In genomic region chr7:106178593-106179134, GRCh38 we compare ENCODE assay signal across 8 cellular contexts.
DNase-seq lines count a peak whose midpoint lies in the region; ATAC-seq, FAIRE-seq and TF ChIP-seq lines count a peak whose summit lies in the region.

No MANE protein-coding gene starts in this region.

- no peak overlapping the region for H4K8ac ChIP-seq in mesendoderm (ENCODE audit: low read depth, low read length)

- H3K27ac ChIP-seq in mesendoderm (ENCODE audit: low read depth, low read length) = no peak overlapping the region

- no peak overlapping the region for H3K9ac ChIP-seq in mesendoderm (ENCODE audit: low read length)

- H2AK5ac ChIP-seq in mesendoderm (ENCODE audit: low read length) = no peak overlapping the region

- no peaks in the 10 kb centered on the region for H3K79me2 ChIP-seq in mesendoderm (ENCODE audit: control insufficient read depth, insufficient read depth, low read length)

- H2BK120ac ChIP-seq in mesendoderm (ENCODE audit: low read depth, low read length) = no peak overlapping the region

- H3K4ac ChIP-seq in mesendoderm (ENCODE audit: low read depth, low read length) = no peak overlapping the region

- H3K4me3 ChIP-seq in bronchial epithelial cell (ENCODE audit: low read depth, low read length) = no peak overlapping the region
- H3K4me3 ChIP-seq in mesendoderm (ENCODE audit: low read length) = no peak overlapping the region

- no peak overlapping the region for H3K27ac Mint-ChIP-seq in activated naive CD4-positive, alpha-beta T cell treated with anti-CD3 and anti-CD28 coated beads, Interleukin-2, amount 10 ng/mL, durations not matched to agents 7 days and 5 days

- no peak overlapping the region for H2BK5ac ChIP-seq in mesendoderm (ENCODE audit: low read length)

- no peak overlapping the region for H3K18ac ChIP-seq in mesendoderm (ENCODE audit: low read length)

- H2BK15ac ChIP-seq in mesendoderm (replicated peaks; ENCODE audit: low read depth) = no peak overlapping the region

- H3K56ac ChIP-seq in mesendoderm (ENCODE audit: low read length) = no peak overlapping the region

- H4K5ac ChIP-seq in mesendoderm (ENCODE audit: low read length) = no peak overlapping the region

- H3K27me3 Mint-ChIP-seq in activated naive CD4-positive, alpha-beta T cell treated with anti-CD3 and anti-CD28 coated beads, Interleukin-2, amount 10 ng/mL, durations not matched to agents 7 days and 5 days = peaks cover 37% of the 10 kb centered on the region

- H3K36me3 ChIP-seq in bronchial epithelial cell (ENCODE audit: control insufficient read depth, insufficient read depth, low read length) = no peaks in the 10 kb centered on the region
- no peaks in the 10 kb centered on the region for H3K36me3 ChIP-seq in mesendoderm (ENCODE audit: control insufficient read depth, insufficient read depth, low read length)

- peaks cover 8% of the 10 kb centered on the region for H3K4me1 Mint-ChIP-seq in activated naive CD4-positive, alpha-beta T cell treated with anti-CD3 and anti-CD28 coated beads, Interleukin-2, amount 10 ng/mL, durations not matched to agents 7 days and 5 days

- H3K4me1 ChIP-seq in mesendoderm (ENCODE audit: control insufficient read depth, low read depth, low read length) = no peaks in the 10 kb centered on the region

- H3K27me3 ChIP-seq in bronchial epithelial cell (ENCODE audit: control insufficient read depth, insufficient read depth, low read length) (no peaks in the 10 kb centered on the region), mesendoderm (ENCODE audit: insufficient read depth, low read length, poor library complexity) (no peaks in the 10 kb centered on the region)

- ATAC-seq in HG02970 (IDR thresholded peaks at IDR 0.05; ENCODE audit: low FRiP score, unreplicated experiment) = no peak

- FAIRE-seq in bronchial epithelial cell (lab: Jason Lieb, UNC) = no peak

- TF ChIP-seq CTCF in bronchial epithelial cell (IDR thresholded peaks at IDR 0.05; ENCODE audit: insufficient read depth, low read length, severe bottlenecking) = peak; percentile 38

- H3K79me1 ChIP-seq in mesendoderm (ENCODE audit: low read length) = no peaks in the 10 kb centered on the region

- WGBS in mesendoderm (ENCODE audit: extremely low coverage, insufficient coverage, low lambda C conversion rate) = no CpG with 5 or more reads among the region's 3 CpGs

- no peaks in the 10 kb centered on the region for H3K36me3 Mint-ChIP-seq in activated naive CD4-positive, alpha-beta T cell treated with anti-CD3 and anti-CD28 coated beads, Interleukin-2, amount 10 ng/mL, durations not matched to agents 7 days and 5 days

- DNase-seq in ELF-1 (ENCODE audit: low read depth, low spot score) (peak; percentile 9), NCI-H146 (lab: John Stamatoyannopoulos, UW) (peak; percentile 69), bronchial epithelial cell (ENCODE audit: low read depth) (peak; percentile 42), mesendoderm (peak; percentile 24), mesenteric fat pad (ENCODE audit: low spot score) (no peak), NK-92 (lab: John Stamatoyannopoulos, UW; ENCODE audit: unreplicated experiment) (no peak)
- DNase-seq in activated naive CD4-positive, alpha-beta T cell treated with anti-CD3 and anti-CD28 coated beads, Interleukin-2, amount 10 ng/mL, durations not matched to agents 7 days and 5 days = no peak

- H3K23ac ChIP-seq in mesendoderm (ENCODE audit: low read length) = no peak overlapping the region

- H3K4me3 Mint-ChIP-seq in activated naive CD4-positive, alpha-beta T cell treated with anti-CD3 and anti-CD28 coated beads, Interleukin-2, amount 10 ng/mL, durations not matched to agents 7 days and 5 days = no peak overlapping the region

- H3K4me2 ChIP-seq in mesendoderm (ENCODE audit: low read length) = no peak overlapping the region

- H3K9me3 Mint-ChIP-seq in activated naive CD4-positive, alpha-beta T cell treated with anti-CD3 and anti-CD28 coated beads, Interleukin-2, amount 10 ng/mL, durations not matched to agents 7 days and 5 days = no peaks in the 10 kb centered on the region

- CTCF ChIA-PET in activated naive CD4-positive, alpha-beta T cell treated with anti-CD3 and anti-CD28 coated beads, Interleukin-2, amount 10 ng/mL, durations not matched to agents 7 days and 5 days (lab: Charles Lee) = interaction anchor here (0.9 to 10.8 kb wide), 6 partner anchors 12 to 558 kb away, joined by 3 to 197 read pairs (median 9); partner anchors contain the start of gene NAMPT

Comparison
In these comparisons a context has a peak if more than half of its experiments do, and no peak if none do; other contexts are left out.
1. DNase-seq: peak in ELF-1 (single experiment), NCI-H146 (single experiment), bronchial epithelial cell (single experiment) and mesendoderm (single experiment); none in mesenteric fat pad (single experiment), NK-92 (single experiment) and activated naive CD4-positive, alpha-beta T cell treated with anti-CD3 and anti-CD28 coated beads, Interleukin-2, amount 10 ng/mL, durations not matched to agents 7 days and 5 days (single experiment).